In genomic region chr1:197356723-197357533, GRCh38 we compare ENCODE assay signal across 1 cellular context.
TF ChIP-seq lines count a peak whose summit lies in the region.

No MANE protein-coding gene starts in this region.

TF ChIP-seq in HEK293, 187 proteins besides CTCF, POLR2A, EP300 and RAD21 (continued from another document):
- TF ChIP-seq OVOL3 (tag by site-specific recombination; IDR thresholded peaks at IDR 0.05), result no peak
